In genomic region chr18:3084206-3084605, GRCh38 we compare ENCODE assay signal across 16 cellular contexts.
DNase-seq lines count a peak whose midpoint lies in the region; ATAC-seq, FAIRE-seq and TF ChIP-seq lines count a peak whose summit lies in the region.
"Had no signal": no experiment of that assay in that cellular context is flagged by ENCODE, and none has a peak within 500 bp of the region (broad histone marks: within the 10 kb centered on the region; RNA-seq: fewer than 3 reads in every experiment).

No MANE protein-coding gene starts in this region.

- H3K4me3 Mint-ChIP-seq in natural killer cell = no peak overlapping the region
- H3K4me3 Mint-ChIP-seq: CD8-positive, alpha-beta memory T cell had no signal

- BruUV-seq in endothelial cell of umbilical vein (replicated peaks; lab: Mats Ljungman, UMichigan) = no TSS peak

- H3K4me2 ChIP-seq in SK-N-SH (no peak overlapping the region), endothelial cell of umbilical vein (ENCODE audit: insufficient read depth, low read length) (peak overlapping the region; percentile 72)
- H3K4me2 ChIP-seq: BLaER1 had no signal

- H3K9ac ChIP-seq in SK-N-SH (no peak overlapping the region), endothelial cell of umbilical vein (replicated peaks; ENCODE audit: extremely low read depth, insufficient read depth, low read length) (peak overlapping the region; percentile 33)
- H3K9ac ChIP-seq: BLaER1, GM23248 had no signal

- H3K4me1 ChIP-seq in SK-N-SH (ENCODE audit: control insufficient read depth in 1 of 2, insufficient read depth in 2 of 2, low read depth in 1 of 2, low read length in 1 of 2) (peaks cover 8 to 15% of the 10 kb centered on the region in 2 experiments), endothelial cell of umbilical vein (ENCODE audit: control insufficient read depth, extremely low read depth, insufficient read depth, low read length) (peaks cover 37% of the 10 kb centered on the region), neuron (ENCODE audit: insufficient read depth, low read length) (peaks cover 3% of the 10 kb centered on the region), small intestine (ENCODE audit: control insufficient read depth in 2 of 2, insufficient read depth in 1 of 2, low read depth in 1 of 2, low read length in 1 of 2) (peaks cover 0 to 3% of the 10 kb centered on the region in 2 donors)
- H3K4me1 ChIP-seq: BLaER1 had no signal

- peak; percentile 63 for FAIRE-seq in endothelial cell of umbilical vein (lab: Jason Lieb, UNC)
- FAIRE-seq in small intestine (lab: Jason Lieb, UNC) = no peak

- no peak for TF ChIP-seq EP300 in SK-N-SH (IDR thresholded peaks at IDR 0.05; ENCODE audit: borderline replicate concordance in 1 of 2, low read depth in 1 of 2, low read length in 1 of 2)

- no peaks in the 10 kb centered on the region for H3K27me3 Mint-ChIP-seq in natural killer cell (ENCODE audit: low read depth in 2 of 2)

- H4K20me1 ChIP-seq in SK-N-SH (ENCODE audit: insufficient read depth) (no peaks in the 10 kb centered on the region), endothelial cell of umbilical vein (replicated peaks; ENCODE audit: control insufficient read depth, extremely low read depth, insufficient read depth, low read length) (no peaks in the 10 kb centered on the region)
- H4K20me1 ChIP-seq: BLaER1 had no signal

- H3K36me3 ChIP-seq in SK-N-SH (replicated peaks in 1 of 2; ENCODE audit: control insufficient read depth in 1 of 2, insufficient read depth in 2 of 2, low read length in 1 of 2) = no peaks in the 10 kb centered on the region
- H3K36me3 ChIP-seq in endothelial cell of umbilical vein (ENCODE audit: control insufficient read depth in 2 of 2, extremely low read depth in 1 of 2, insufficient read depth in 2 of 2, low read length in 2 of 2) = no peaks in the 10 kb centered on the region
- H3K36me3 ChIP-seq in neuron (ENCODE audit: insufficient read depth, low read length) = no peaks in the 10 kb centered on the region
- no peaks in the 10 kb centered on the region for H3K36me3 ChIP-seq in small intestine (ENCODE audit: control insufficient read depth in 2 of 2, insufficient read depth in 2 of 2, low read length in 2 of 2)
- H3K36me3 ChIP-seq: BLaER1 had no signal

- no peak for TF ChIP-seq RAD21 in SK-N-SH (IDR thresholded peaks at IDR 0.05; ENCODE audit: low read length)

- no peaks in the 10 kb centered on the region for H3K9me1 ChIP-seq in endothelial cell of umbilical vein (replicated peaks; ENCODE audit: control insufficient read depth, extremely low read depth, insufficient read depth, low read length)

- ATAC-seq in SK-N-SH treated with all-trans-retinoic acid at 6 μM for 48 hours = no peak
- ATAC-seq in natural killer cell = no peak

- H3K79me2 ChIP-seq in SK-N-SH (ENCODE audit: insufficient read depth) (no peaks in the 10 kb centered on the region), endothelial cell of umbilical vein (ENCODE audit: control insufficient read depth, insufficient read depth, low read length) (no peaks in the 10 kb centered on the region)

- H3K4me3 ChIP-seq in SK-N-SH (ENCODE audit: low read depth in 2 of 2, low read length in 1 of 2) (no peak overlapping the region), endothelial cell of umbilical vein (replicated peaks in 1 of 3; ENCODE audit: insufficient read depth in 1 of 3, low read depth in 1 of 3, low read length in 3 of 3) (no peak overlapping the region), neuron (ENCODE audit: low read length) (no peak overlapping the region), small intestine (ENCODE audit: low read depth in 1 of 2, low read length in 2 of 2) (no peak overlapping the region)
- H3K4me3 ChIP-seq: BLaER1, GM23248 had no signal

- H3K9me3 ChIP-seq in SK-N-SH = no peaks in the 10 kb centered on the region
- no peaks in the 10 kb centered on the region for H3K9me3 ChIP-seq in endothelial cell of umbilical vein (replicated peaks; ENCODE audit: control insufficient read depth, insufficient read depth, low read length)
- no peaks in the 10 kb centered on the region for H3K9me3 ChIP-seq in neuron (ENCODE audit: low read length)
- H3K9me3 ChIP-seq in small intestine (ENCODE audit: control insufficient read depth, low read depth) = no peaks in the 10 kb centered on the region
- H3K9me3 ChIP-seq: BLaER1, Caco-2 had no signal

- POLR2A ChIA-PET in SK-N-SH (lab: Yijun Ruan, JAX) (no interaction called here), endothelial cell of umbilical vein (lab: Charles Lee) (no interaction called here)

- 85% methylated on average over 3 of the region's 3 CpGs for WGBS in SK-N-SH (ENCODE audit: low lambda C conversion rate)
- WGBS in small intestine, 3 donors = 71 to 91% (median 89%) methylated on average over 3 of the region's 3 CpGs

- no peaks in the 10 kb centered on the region for H3K9me2 ChIP-seq in SK-N-SH

- dilution Hi-C loops in endothelial cell of umbilical vein (cut with MboI; ENCODE audit: extremely low pct_ligation_motif_present, low sequenced_read_pairs) = no loop called here

- H3K27me3 ChIP-seq in SK-N-SH (ENCODE audit: insufficient read depth) (no peaks in the 10 kb centered on the region), endothelial cell of umbilical vein (ENCODE audit: control insufficient read depth in 2 of 2, insufficient read depth in 2 of 2, low read length in 2 of 2) (no peaks in the 10 kb centered on the region), neuron (ENCODE audit: insufficient read depth, low read length) (no peaks in the 10 kb centered on the region), small intestine (ENCODE audit: control insufficient read depth in 2 of 2, insufficient read depth in 2 of 2, low read length in 2 of 2) (no peaks in the 10 kb centered on the region)
- H3K27me3 ChIP-seq: BLaER1 had no signal

- no peak for DNase-seq in SK-N-SH
- DNase-seq in endothelial cell of umbilical vein (ENCODE audit: low read depth, low spot score) = peak; percentile 70
- DNase-seq in small intestine = no peak
- no peak for DNase-seq in natural killer cell
- no peak for DNase-seq in cerebellum (ENCODE audit: low spot score)
- DNase-seq: AML-193; Caco-2; CD8-positive, alpha-beta memory T cell; DMS53; GM23248; H7; IMR-90 had no signal

- no peaks in the 10 kb centered on the region for H3K9me3 Mint-ChIP-seq in natural killer cell
- H3K9me3 Mint-ChIP-seq: CD8-positive, alpha-beta memory T cell had no signal

- no peaks in the 10 kb centered on the region for H3K36me3 Mint-ChIP-seq in natural killer cell

- H2AFZ ChIP-seq in SK-N-SH (ENCODE audit: low read depth) (no peak overlapping the region; the same call in 1 of the 2 replicates), endothelial cell of umbilical vein (ENCODE audit: low read depth, low read length) (peak overlapping the region; percentile 77), neuron (ENCODE audit: low read depth, low read length) (peak overlapping the region; percentile 83)
- H2AFZ ChIP-seq: GM23248 had no signal

- TF ChIP-seq CTCF in SK-N-SH (IDR thresholded peaks at IDR 0.05) = no peak
- TF ChIP-seq CTCF in endothelial cell of umbilical vein (IDR thresholded peaks at IDR 0.05; ENCODE audit: extremely low read depth in 1 of 2, insufficient read depth in 1 of 2, low read depth in 1 of 2, low read length in 2 of 2) = no peak
- TF ChIP-seq CTCF in natural killer cell (IDR thresholded peaks at IDR 0.05) = no peak

- H3K27ac ChIP-seq in SK-N-SH (ENCODE audit: low read depth in 2 of 2, low read length in 1 of 2) (peak overlapping the region; percentile 24 to 86; a peak in 3 of 4 replicates), endothelial cell of umbilical vein (ENCODE audit: insufficient read depth, low read depth, low read length) (peak overlapping the region; percentile 59), small intestine (ENCODE audit: low read depth in 1 of 2, low read length in 1 of 2) (no peak overlapping the region)
- H3K27ac ChIP-seq: 22Rv1, BLaER1, GM23248 had no signal

- H3F3A ChIP-seq in SK-N-SH (replicated peaks; ENCODE audit: insufficient read depth) = peaks cover 19% of the 10 kb centered on the region

- TF ChIP-seq POLR2A in endothelial cell of umbilical vein (IDR thresholded peaks at IDR 0.05; ENCODE audit: low read depth, low read length) = no peak

- CTCF ChIA-PET in SK-N-SH (lab: Yijun Ruan, JAX) (interaction anchor here (1.4 kb wide), 1 partner anchor 21 kb away, joined by 3 read pairs; no protein-coding TSS in a partner anchor), endothelial cell of umbilical vein (lab: Charles Lee) (interaction anchor here (0.7 to 5.2 kb wide), 10 partner anchors 12 to 318 kb away, joined by 3 to 39 read pairs (median 4); no protein-coding TSS in a partner anchor)

- no peaks in the 10 kb centered on the region for H3K4me1 Mint-ChIP-seq in natural killer cell

- intact Hi-C loops in endothelial cell of umbilical vein (cut with micrococcal nuclease) = no loop called here
- intact Hi-C loops in natural killer cell (cut with micrococcal nuclease) = no loop called here

- no peak overlapping the region for H3K27ac Mint-ChIP-seq in natural killer cell

TF ChIP-seq in SK-N-SH, 30 proteins besides CTCF, POLR2A, EP300 and RAD21 (continues in another document):
- TF ChIP-seq RFX5 (IDR thresholded peaks at IDR 0.05; ENCODE audit: low read length) (no peak), FOXJ3 (CRISPR knock-in tag; IDR thresholded peaks at IDR 0.05) (no peak)

TF ChIP-seq in SK-N-SH treated with all-trans-retinoic acid at 6 μM for 48 hours, 23 proteins besides CTCF, POLR2A, EP300 and RAD21 (continues in another document):
- TF ChIP-seq GLIS3 (CRISPR knock-in tag; IDR thresholded peaks at IDR 0.05) (no peak), ZFP30 (CRISPR knock-in tag; IDR thresholded peaks at IDR 0.05) (no peak), ZNF70 (CRISPR knock-in tag; IDR thresholded peaks at IDR 0.05) (no peak), PPARA (CRISPR knock-in tag; IDR thresholded peaks at IDR 0.05; ENCODE audit: borderline replicate concordance) (no peak), ZFP3 (CRISPR knock-in tag; IDR thresholded peaks at IDR 0.05) (no peak), ZNF565 (CRISPR knock-in tag; conservative IDR thresholded peaks at IDR 0.05; ENCODE audit: low read depth) (no peak), BACH2 (CRISPR knock-in tag; IDR thresholded peaks at IDR 0.05; ENCODE audit: borderline replicate concordance) (no peak), ESRRG (CRISPR knock-in tag; IDR thresholded peaks at IDR 0.05) (no peak), ARNTL (CRISPR knock-in tag; IDR thresholded peaks at IDR 0.05; ENCODE audit: borderline replicate concordance, low read depth) (no peak)

TF ChIP-seq in endothelial cell of umbilical vein, 7 proteins besides CTCF, POLR2A, EP300 and RAD21 (continues in another document):
- TF ChIP-seq GATA2 (IDR thresholded peaks at IDR 0.05; ENCODE audit: insufficient read depth, insufficient read length, low read depth, low read length) (no peak), EZH2 (IDR thresholded peaks at IDR 0.05; ENCODE audit: borderline replicate concordance, low read depth, low read length, severe bottlenecking) (no peak), FOS (IDR thresholded peaks at IDR 0.05; ENCODE audit: borderline replicate concordance, insufficient read depth, low read length) (no peak), POLR2AphosphoS5 (IDR thresholded peaks at IDR 0.05; ENCODE audit: insufficient read depth, low read depth, low read length) (no peak), JUN (IDR thresholded peaks at IDR 0.05; ENCODE audit: borderline replicate concordance, insufficient read depth, insufficient read length, low read depth) (no peak), MYC (IDR thresholded peaks at IDR 0.05; ENCODE audit: low read depth, low read length) (no peak)

Comparison
In these comparisons a context has a peak if more than half of its experiments do, and no peak if none do; other contexts are left out.
1. H3K27ac ChIP-seq: peak in SK-N-SH (2 of 2) and endothelial cell of umbilical vein (single experiment); none in small intestine (0 of 2).